In genomic region chr16:35690413-35690812, GRCh38 we compare ENCODE assay signal across 24 cellular contexts.
"Had no signal": no experiment of that assay in that cellular context is flagged by ENCODE, and none has a peak within 500 bp of the region (broad histone marks: within the 10 kb centered on the region; RNA-seq: fewer than 3 reads in every experiment).

No MANE protein-coding gene starts in this region.

- H3K4me3 ChIP-seq: left ventricle myocardium inferior, lung, mucosa of descending colon, ovary, right atrium auricular region, right lobe of liver, smooth muscle cell, tibial nerve, upper lobe of right lung had no signal

- H3K36me3 ChIP-seq: left ventricle myocardium inferior, ovary, right atrium auricular region, right lobe of liver, tibial nerve, upper lobe of right lung had no signal

- H3K27ac ChIP-seq: left ventricle myocardium inferior, ovary, right atrium auricular region, right lobe of liver, tibial nerve, upper lobe of right lung had no signal

- ATAC-seq: left colon; mucosa of descending colon; naive thymus-derived CD4-positive, alpha-beta T cell; natural killer cell treated with Interleukin-12 subunit alpha and Interleukin-12 subunit beta and Interleukin-15 and Interleukin-18, amount 100 ng/mL, for 72 hours; right lobe of liver; stimulated activated memory B cell treated with anti-CD40 and anti-IgM and Interleukin-4, amounts not matched to agents 10 μg/mL and 1 μg/mL and 100 μg/mL, for 72 hours; stimulated activated naive CD8-positive, alpha-beta T cell treated with anti-CD3 and anti-CD28 coated beads, Interleukin-15, amount 100 ng/mL, for 72 hours; upper lobe of right lung had no signal

- H3K27me3 ChIP-seq: ovary, right atrium auricular region, right lobe of liver, tibial nerve, upper lobe of right lung had no signal

- H3K4me1 ChIP-seq: right atrium auricular region, right lobe of liver, tibial nerve, upper lobe of right lung had no signal

- DNase-seq: immature natural killer cell; kidney; left colon; left ventricle myocardium inferior; mesendoderm; midbrain; mucosa of descending colon; naive thymus-derived CD4-positive, alpha-beta T cell; ovary; stimulated activated CD4-positive, alpha-beta T cell treated with anti-CD3 and anti-CD28 coated beads, Interleukin-1b, Interleukin-23, amount 100 ng/mL, for 48 hours; stimulated activated CD4-positive, alpha-beta T cell treated with anti-CD3 and anti-CD28 coated beads, Interleukin-2, amount 100 ng/mL, for 48 hours; stimulated activated CD4-positive, alpha-beta T cell treated with anti-CD3 and anti-CD28 coated beads, Interleukin-4, amount 100 ng/mL, for 4 hours; stimulated activated CD8-positive, alpha-beta memory T cell treated with anti-CD3 and anti-CD28 coated beads, Interleukin-4, amount 100 ng/mL, for 48 hours; stimulated activated naive CD4-positive, alpha-beta T cell treated with Interleukin-2 at 50 U/mL for 16 hours; stimulated activated naive CD8-positive, alpha-beta T cell treated with anti-CD3 and anti-CD28 coated beads, Interleukin-15, amount 100 ng/mL, for 72 hours; substantia nigra; upper lobe of right lung had no signal

- H3K9me3 ChIP-seq: ovary, right lobe of liver had no signal
